ENCODE assay signal across 2 cellular contexts in the genomic region with DNA sequence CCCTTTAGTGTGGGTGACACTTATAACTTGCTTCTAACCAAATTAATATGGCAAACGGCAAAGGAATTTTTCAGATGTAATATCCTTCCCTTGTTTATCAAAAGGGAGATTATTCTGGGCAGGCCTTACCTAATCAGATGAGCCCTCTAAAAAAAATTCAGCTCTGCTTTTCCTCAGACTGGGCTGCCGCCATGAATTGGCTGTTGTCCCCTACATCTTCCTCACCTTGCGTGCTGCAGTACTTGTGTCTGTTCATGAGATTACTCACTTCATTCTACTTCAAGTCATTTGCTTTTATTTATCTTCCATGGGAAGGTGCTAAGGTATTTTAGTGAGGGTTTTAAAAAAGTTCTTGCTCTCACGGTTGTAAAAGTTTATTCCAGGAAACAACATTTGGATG.
TF ChIP-seq lines count a peak whose summit lies in the region.

No MANE protein-coding gene starts in this region.

TF ChIP-seq in GM23338, 12 proteins besides CTCF, POLR2A, EP300 and RAD21:
- TF ChIP-seq NANOG (IDR thresholded peaks at IDR 0.05; ENCODE audit: borderline replicate concordance) (no peak), CREB1 (CRISPR knock-in tag; IDR thresholded peaks at IDR 0.05; ENCODE audit: low read depth) (no peak)

TF ChIP-seq in K562, 482 proteins besides CTCF, POLR2A, EP300 and RAD21:
- TF ChIP-seq DPF2 (IDR thresholded peaks at IDR 0.05) (0 out of 2 replicates have a peak, but pooled peaks have one; percentile 9), CXXC5 (CRISPR knock-in tag; IDR thresholded peaks at IDR 0.05) (peak; percentile 24; the same call in 1 of the 2 replicates), NCOA1 (IDR thresholded peaks at IDR 0.05; ENCODE audit: low read depth) (no peak), ZNF592 (IDR thresholded peaks at IDR 0.05) (0 out of 2 replicates have a peak, but pooled peaks have one; percentile 56), SMAD4 (CRISPR knock-in tag; conservative IDR thresholded peaks at IDR 0.05) (0 out of 2 replicates have a peak, but pooled peaks have one; percentile 11), ZNF232 (CRISPR knock-in tag; IDR thresholded peaks at IDR 0.05) (no peak), FOXJ2 (tag; IDR thresholded peaks at IDR 0.05) (no peak), HNRNPUL1 (IDR thresholded peaks at IDR 0.05; ENCODE audit: low read length) (no peak), ZNF23 (CRISPR knock-in tag; IDR thresholded peaks at IDR 0.05) (no peak), ZNF717 (CRISPR knock-in tag; IDR thresholded peaks at IDR 0.05) (no peak), ZSCAN32 (CRISPR knock-in tag; IDR thresholded peaks at IDR 0.05) (no peak), ETV1 (tag; conservative IDR thresholded peaks at IDR 0.05; ENCODE audit: low read depth) (no peak), XRCC5 (IDR thresholded peaks at IDR 0.05; ENCODE audit: low read depth, low read length) (no peak), ZNF586 (CRISPR knock-in tag; conservative IDR thresholded peaks at IDR 0.05) (no peak), RBM15 (IDR thresholded peaks at IDR 0.05; ENCODE audit: insufficient read depth, low read length) (no peak), ZBTB12 (CRISPR knock-in tag; IDR thresholded peaks at IDR 0.05) (no peak), ZFP36 (IDR thresholded peaks at IDR 0.05; ENCODE audit: low read depth, low read length, partially characterized antibody) (no peak), YY1 (IDR thresholded peaks at IDR 0.05; ENCODE audit: borderline replicate concordance in 1 of 3, control insufficient read depth in 1 of 3, extremely low read depth in 1 of 3, insufficient read depth in 3 of 3, insufficient read length in 1 of 3, insufficient replicate concordance in 2 of 3, low read depth in 1 of 3, low read length in 2 of 3) (peak in 1 of 3 experiments; percentile 84), RBM34 (IDR thresholded peaks at IDR 0.05; ENCODE audit: borderline replicate concordance, insufficient read depth, low read length) (no peak), CBFA2T2 (conservative IDR thresholded peaks at IDR 0.05) (no peak), MITF (IDR thresholded peaks at IDR 0.05) (no peak), ZNF318 (IDR thresholded peaks at IDR 0.05; ENCODE audit: borderline replicate concordance in 1 of 2, low read depth in 1 of 2) (no peak), NFRKB (IDR thresholded peaks at IDR 0.05; ENCODE audit: low read depth) (peak; percentile 45; the same call in 1 of the 2 replicates), DMBX1 (CRISPR knock-in tag; IDR thresholded peaks at IDR 0.05; ENCODE audit: borderline replicate concordance) (peak; percentile 57; the same call in 1 of the 2 replicates)
- TF ChIP-seq, protein P1, sequence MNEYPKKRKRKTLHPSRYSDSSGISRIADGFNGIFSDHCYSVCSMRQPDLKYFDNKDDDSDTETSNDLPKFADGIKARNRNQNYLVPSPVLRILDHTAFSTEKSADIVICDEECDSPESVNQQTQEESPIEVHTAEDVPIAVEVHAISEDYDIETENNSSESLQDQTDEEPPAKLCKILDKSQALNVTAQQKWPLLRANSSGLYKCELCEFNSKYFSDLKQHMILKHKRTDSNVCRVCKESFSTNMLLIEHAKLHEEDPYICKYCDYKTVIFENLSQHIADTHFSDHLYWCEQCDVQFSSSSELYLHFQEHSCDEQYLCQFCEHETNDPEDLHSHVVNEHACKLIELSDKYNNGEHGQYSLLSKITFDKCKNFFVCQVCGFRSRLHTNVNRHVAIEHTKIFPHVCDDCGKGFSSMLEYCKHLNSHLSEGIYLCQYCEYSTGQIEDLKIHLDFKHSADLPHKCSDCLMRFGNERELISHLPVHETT (CRISPR knock-in tag; conservative IDR thresholded peaks at IDR 0.05 in 1 of 2, IDR thresholded peaks at IDR 0.05 in 1 of 2) = no peak
- TF ChIP-seq, protein P2, sequence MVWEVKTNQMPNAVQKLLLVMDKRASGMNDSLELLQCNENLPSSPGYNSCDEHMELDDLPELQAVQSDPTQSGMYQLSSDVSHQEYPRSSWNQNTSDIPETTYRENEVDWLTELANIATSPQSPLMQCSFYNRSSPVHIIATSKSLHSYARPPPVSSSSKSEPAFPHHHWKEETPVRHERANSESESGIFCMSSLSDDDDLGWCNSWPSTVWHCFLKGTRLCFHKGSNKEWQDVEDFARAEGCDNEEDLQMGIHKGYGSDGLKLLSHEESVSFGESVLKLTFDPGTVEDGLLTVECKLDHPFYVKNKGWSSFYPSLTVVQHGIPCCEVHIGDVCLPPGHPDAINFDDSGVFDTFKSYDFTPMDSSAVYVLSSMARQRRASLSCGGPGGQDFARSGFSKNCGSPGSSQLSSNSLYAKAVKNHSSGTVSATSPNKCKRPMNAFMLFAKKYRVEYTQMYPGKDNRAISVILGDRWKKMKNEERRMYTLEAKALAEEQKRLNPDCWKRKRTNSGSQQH (CRISPR knock-in tag; IDR thresholded peaks at IDR 0.05) = no peak
